In the genomic region with DNA sequence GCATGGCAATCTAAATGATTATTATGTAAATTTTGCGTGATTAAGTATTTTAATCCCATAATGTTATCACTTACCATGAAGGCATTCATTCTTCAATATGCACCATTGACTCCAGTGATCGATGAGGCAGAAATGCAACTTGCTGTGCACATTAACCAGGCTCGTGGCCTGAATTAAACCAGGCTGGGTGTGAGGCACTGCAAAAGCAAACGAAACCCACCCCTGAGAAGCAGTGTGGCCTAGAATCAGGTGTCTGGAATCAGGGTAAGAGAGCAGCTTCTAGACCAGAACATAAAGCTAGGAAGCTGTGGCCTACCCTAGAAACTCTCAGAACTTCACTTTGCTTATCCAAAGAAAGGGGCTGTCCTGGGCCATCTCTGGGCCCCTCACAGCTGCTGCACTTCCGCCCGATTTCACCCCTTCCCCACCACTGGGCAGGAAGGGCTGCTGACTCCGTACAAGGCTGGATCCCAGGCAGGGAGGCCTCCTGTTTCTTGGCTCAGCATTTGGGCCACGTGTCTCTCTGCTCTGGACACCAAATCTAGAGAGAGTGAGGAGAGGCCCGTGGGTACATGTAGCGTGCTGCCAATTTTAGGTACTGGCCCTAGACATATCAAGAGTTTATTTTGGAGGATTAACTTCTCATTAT, we compare ENCODE assay signal across 21 cellular contexts. TPM values are rescaled to one million over a fixed set of nuclear protein-coding genes. Genes with fewer than 3 reads are reported as not detected.
"Had no signal": no experiment of that assay in that cellular context is flagged by ENCODE, and none has a peak within 500 bp of the region (broad histone marks: within the 10 kb centered on the region; RNA-seq: fewer than 3 reads in every experiment).

No MANE protein-coding gene starts in this region.

- H3K36me3 ChIP-seq: lower lobe of right lung, neutrophil, tibial nerve had no signal

- H3K27me3 ChIP-seq: tibial nerve had no signal

- H3K9me3 ChIP-seq: lower lobe of right lung, neutrophil, tibial nerve had no signal

- H3K27ac ChIP-seq: lower lobe of right lung, neutrophil had no signal

- FAIRE-seq: endometrium, islet of Langerhans had no signal

- DNase-seq: activated CD4-positive, alpha-beta T cell treated with anti-CD3 and anti-CD28 coated beads, Interleukin-2, amount 50 U/mL, for 48 hours; activated gamma-delta T cell; activated T-cell treated with anti-CD3 and anti-CD28 coated beads, Interleukin-2, amount 50 U/mL, for 4 hours; amygdala; dermis blood vessel endothelial cell; lower lobe of right lung; naive thymus-derived CD4-positive, alpha-beta T cell; posterior cingulate gyrus; stimulated activated CD4-positive, alpha-beta T cell treated with anti-CD3 and anti-CD28 coated beads, Interleukin-2, amount 100 ng/mL, for 24 hours; stimulated activated naive B cell treated with anti-CD40 and anti-IgM and Interleukin-4, amounts not matched to agents 10 μg/mL and 1 μg/mL and 100 μg/mL, for 72 hours; SW 1271 had no signal

- ATAC-seq: activated CD4-positive, CD25-positive, alpha-beta regulatory T cell treated with anti-CD3 and anti-CD28 coated beads, Interleukin-2, amount 50 U/mL, for 24 hours; activated T-cell treated with anti-CD3 and anti-CD28 coated beads, Interleukin-2, amount 50 U/mL, for 4 hours; esophagus mucosa; lower lobe of right lung; naive thymus-derived CD4-positive, alpha-beta T cell; sciatic nerve; stimulated activated naive B cell treated with anti-CD40 and anti-IgM and Interleukin-4, amounts not matched to agents 10 μg/mL and 1 μg/mL and 100 μg/mL, for 72 hours had no signal

- H3K4me3 ChIP-seq: lower lobe of right lung, tibial nerve had no signal

RNA-seq across cellular contexts. Expression of a gene that starts 18.6 kb away (rescaled TPM):
- total RNA-seq: activated T-cell treated with anti-CD3 and anti-CD28 coated beads, Interleukin-2, amount 50 U/mL, for 4 hours; dermis blood vessel endothelial cell; esophagus mucosa; fibroblast of villous mesenchyme; lower lobe of right lung; mononuclear cell; naive thymus-derived CD4-positive, alpha-beta T cell; sciatic nerve; subcutaneous adipose tissue; tibial nerve had no signal
- polyA plus RNA-seq: naive thymus-derived CD4-positive, alpha-beta T cell had no signal
